8 cellular contexts compared by ENCODE assay signal in the genomic region with DNA sequence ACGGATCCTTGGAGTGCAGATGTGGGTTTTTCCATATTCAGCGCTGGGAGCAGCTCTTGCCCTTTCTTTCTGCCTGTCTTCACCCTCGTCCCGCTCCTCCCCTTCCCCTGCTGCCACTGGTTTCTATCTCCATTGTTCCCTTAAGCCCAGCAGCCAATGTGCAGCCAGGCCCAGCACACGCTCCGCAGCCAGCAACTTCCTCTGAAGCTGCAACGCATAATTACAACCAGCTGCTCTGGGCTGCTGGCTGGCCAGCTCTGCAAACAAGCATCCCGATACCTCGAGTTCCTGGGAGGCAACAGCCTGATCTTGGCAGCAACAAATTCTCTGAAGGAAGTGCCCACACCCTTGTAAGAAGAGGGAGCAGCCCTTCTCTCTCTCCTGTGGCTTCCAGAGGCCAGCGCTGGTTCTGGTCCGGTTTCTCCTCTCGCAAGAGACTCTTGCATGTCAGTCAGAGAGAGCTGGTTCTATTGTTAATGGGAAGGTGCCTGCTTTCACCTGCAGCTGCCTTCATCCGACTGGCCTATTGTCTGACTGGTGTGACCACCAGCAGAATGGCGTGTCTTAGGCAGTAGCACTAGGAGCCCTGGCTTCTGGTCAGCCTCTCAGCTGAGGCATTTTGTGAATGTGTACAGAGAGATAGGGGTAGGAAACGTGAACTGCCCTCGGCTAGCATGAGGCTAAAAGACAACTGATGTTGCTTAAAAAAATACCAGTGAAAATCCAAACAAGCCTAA.
DNase-seq lines count a peak whose midpoint lies in the region; ATAC-seq and TF ChIP-seq lines count a peak whose summit lies in the region.

No MANE protein-coding gene starts in this region.

- H3K9me3 Mint-ChIP-seq in WTC11: no peaks in the 10 kb centered on the region
- no peaks in the 10 kb centered on the region for H3K9me3 Mint-ChIP-seq in progenitor cell of endocrine pancreas (ENCODE audit: low read depth)

- intact Hi-C loops in left ventricle myocardium inferior (cut with micrococcal nuclease): no loop called here

- ATAC-seq in WTC11 (peak; percentile 85), T-helper 17 cell (no peak)

- H3K4me3 ChIP-seq in left ventricle myocardium inferior: peak overlapping the region; percentile 53

- POLR2A ChIA-PET in WTC11 (lab: Charles Lee): interaction anchor here (0.5 to 3.1 kb wide), 7 partner anchors 15 to 1077 kb away, joined by 3 to 20 read pairs (median 4); a partner anchor contains a TSS

- no peaks in the 10 kb centered on the region for H3K27me3 ChIP-seq in left ventricle myocardium inferior (ENCODE audit: low read depth)

- no peaks in the 10 kb centered on the region for H3K36me3 Mint-ChIP-seq in WTC11
- H3K36me3 Mint-ChIP-seq in progenitor cell of endocrine pancreas (ENCODE audit: insufficient read depth): no peaks in the 10 kb centered on the region
- no peaks in the 10 kb centered on the region for H3K36me3 Mint-ChIP-seq in T-helper 17 cell (ENCODE audit: low read depth)

- H3K27ac Mint-ChIP-seq in WTC11 (peak overlapping the region; percentile 100), progenitor cell of endocrine pancreas (peak overlapping the region; percentile 89), T-helper 17 cell (no peak overlapping the region)

- H3K27me3 Mint-ChIP-seq in WTC11 (ENCODE audit: low read depth): no peaks in the 10 kb centered on the region; the same call in 1 of the 2 replicates
- no peaks in the 10 kb centered on the region for H3K27me3 Mint-ChIP-seq in progenitor cell of endocrine pancreas
- H3K27me3 Mint-ChIP-seq in T-helper 17 cell: peaks cover 37% of the 10 kb centered on the region

- peaks cover 70% of the 10 kb centered on the region for H3K4me1 Mint-ChIP-seq in WTC11
- H3K4me1 Mint-ChIP-seq in progenitor cell of endocrine pancreas (ENCODE audit: low read depth): peaks cover 33% of the 10 kb centered on the region
- H3K4me1 Mint-ChIP-seq in T-helper 17 cell: peaks cover 10% of the 10 kb centered on the region

- H3K4me1 ChIP-seq in left ventricle myocardium inferior: peaks cover 50% of the 10 kb centered on the region

- peak overlapping the region; percentile 93 for H3K27ac ChIP-seq in left ventricle myocardium inferior (replicated peaks)

- no peaks in the 10 kb centered on the region for H3K36me3 ChIP-seq in left ventricle myocardium inferior

- H3K9me3 ChIP-seq in left ventricle myocardium inferior (replicated peaks) (no peaks in the 10 kb centered on the region), T-helper 17 cell (ENCODE audit: control insufficient read depth, low read length, poor library complexity, severe bottlenecking) (no peaks in the 10 kb centered on the region)

- TF ChIP-seq CTCF in WTC11 (IDR thresholded peaks at IDR 0.05): no peak
- TF ChIP-seq CTCF in left ventricle myocardium inferior (IDR thresholded peaks at IDR 0.05; ENCODE audit: borderline replicate concordance): no peak
- TF ChIP-seq CTCF in progenitor cell of endocrine pancreas (IDR thresholded peaks at IDR 0.05; ENCODE audit: unreplicated experiment): no peak

- CTCF ChIA-PET in WTC11 (lab: Charles Lee): interaction anchor here (1.0 to 3.0 kb wide), 10 partner anchors 14 to 539 kb away, joined by 3 to 26 read pairs (median 4); no protein-coding TSS in a partner anchor

- H3K4me3 Mint-ChIP-seq in WTC11 (peak overlapping the region; percentile 63), progenitor cell of endocrine pancreas (ENCODE audit: low read depth) (peak overlapping the region; percentile 3), T-helper 17 cell (no peak overlapping the region)

- DNase-seq in DMS153 treated with DMSO at 0.1 percent for 48 hours (lab: John Stamatoyannopoulos, UW; ENCODE audit: unreplicated experiment) (peak; percentile 86), NCI-H2029 (lab: John Stamatoyannopoulos, UW) (peak; percentile 88), WTC11 (ENCODE audit: low spot score) (peak; percentile 68), left ventricle myocardium inferior (peak; percentile 79), progenitor cell of endocrine pancreas (ENCODE audit: low spot score, unreplicated experiment) (no peak), T-helper 17 cell (no peak), 8988T (no peak)
- DNase-seq in stimulated activated CD4-positive, alpha-beta T cell treated with anti-CD3 and anti-CD28 coated beads, Interleukin-2, amount 100 ng/mL, for 24 hours: no peak

TF ChIP-seq in WTC11, 78 proteins besides CTCF, POLR2A, EP300 and RAD21 (continues in another document):
- 0 out of 2 replicates have a peak, but pooled peaks have one; percentile 7 for TF ChIP-seq ETV6 (CRISPR knock-in tag; IDR thresholded peaks at IDR 0.05)
- TF ChIP-seq, protein P1, sequence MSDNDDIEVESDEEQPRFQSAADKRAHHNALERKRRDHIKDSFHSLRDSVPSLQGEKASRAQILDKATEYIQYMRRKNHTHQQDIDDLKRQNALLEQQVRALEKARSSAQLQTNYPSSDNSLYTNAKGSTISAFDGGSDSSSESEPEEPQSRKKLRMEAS (CRISPR knock-in tag; IDR thresholded peaks at IDR 0.05): peak; percentile 20; the same call in 1 of the 2 replicates
- TF ChIP-seq ZNF263 (CRISPR knock-in tag; IDR thresholded peaks at IDR 0.05; ENCODE audit: low read depth): 0 out of 2 replicates have a peak, but pooled peaks have one; percentile 37
- TF ChIP-seq, protein P2, sequence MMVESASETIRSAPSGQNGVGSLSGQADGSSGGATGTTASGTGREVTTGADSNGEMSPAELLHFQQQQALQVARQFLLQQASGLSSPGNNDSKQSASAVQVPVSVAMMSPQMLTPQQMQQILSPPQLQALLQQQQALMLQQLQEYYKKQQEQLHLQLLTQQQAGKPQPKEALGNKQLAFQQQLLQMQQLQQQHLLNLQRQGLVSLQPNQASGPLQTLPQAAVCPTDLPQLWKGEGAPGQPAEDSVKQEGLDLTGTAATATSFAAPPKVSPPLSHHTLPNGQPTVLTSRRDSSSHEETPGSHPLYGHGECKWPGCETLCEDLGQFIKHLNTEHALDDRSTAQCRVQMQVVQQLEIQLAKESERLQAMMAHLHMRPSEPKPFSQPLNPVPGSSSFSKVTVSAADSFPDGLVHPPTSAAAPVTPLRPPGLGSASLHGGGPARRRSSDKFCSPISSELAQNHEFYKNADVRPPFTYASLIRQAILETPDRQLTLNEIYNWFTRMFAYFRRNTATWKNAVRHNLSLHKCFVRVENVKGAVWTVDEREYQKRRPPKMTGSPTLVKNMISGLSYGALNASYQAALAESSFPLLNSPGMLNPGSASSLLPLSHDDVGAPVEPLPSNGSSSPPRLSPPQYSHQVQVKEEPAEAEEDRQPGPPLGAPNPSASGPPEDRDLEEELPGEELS (CRISPR knock-in tag; IDR thresholded peaks at IDR 0.05): no peak
- TF ChIP-seq, protein P3, sequence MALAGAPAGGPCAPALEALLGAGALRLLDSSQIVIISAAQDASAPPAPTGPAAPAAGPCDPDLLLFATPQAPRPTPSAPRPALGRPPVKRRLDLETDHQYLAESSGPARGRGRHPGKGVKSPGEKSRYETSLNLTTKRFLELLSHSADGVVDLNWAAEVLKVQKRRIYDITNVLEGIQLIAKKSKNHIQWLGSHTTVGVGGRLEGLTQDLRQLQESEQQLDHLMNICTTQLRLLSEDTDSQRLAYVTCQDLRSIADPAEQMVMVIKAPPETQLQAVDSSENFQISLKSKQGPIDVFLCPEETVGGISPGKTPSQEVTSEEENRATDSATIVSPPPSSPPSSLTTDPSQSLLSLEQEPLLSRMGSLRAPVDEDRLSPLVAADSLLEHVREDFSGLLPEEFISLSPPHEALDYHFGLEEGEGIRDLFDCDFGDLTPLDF (CRISPR knock-in tag; IDR thresholded peaks at IDR 0.05): no peak
- TF ChIP-seq FOXK1 (CRISPR knock-in tag; IDR thresholded peaks at IDR 0.05): peak; percentile 22; the same call in 1 of the 2 replicates
- TF ChIP-seq ZNF416 (CRISPR knock-in tag; IDR thresholded peaks at IDR 0.05): no peak
- TF ChIP-seq, protein P4, sequence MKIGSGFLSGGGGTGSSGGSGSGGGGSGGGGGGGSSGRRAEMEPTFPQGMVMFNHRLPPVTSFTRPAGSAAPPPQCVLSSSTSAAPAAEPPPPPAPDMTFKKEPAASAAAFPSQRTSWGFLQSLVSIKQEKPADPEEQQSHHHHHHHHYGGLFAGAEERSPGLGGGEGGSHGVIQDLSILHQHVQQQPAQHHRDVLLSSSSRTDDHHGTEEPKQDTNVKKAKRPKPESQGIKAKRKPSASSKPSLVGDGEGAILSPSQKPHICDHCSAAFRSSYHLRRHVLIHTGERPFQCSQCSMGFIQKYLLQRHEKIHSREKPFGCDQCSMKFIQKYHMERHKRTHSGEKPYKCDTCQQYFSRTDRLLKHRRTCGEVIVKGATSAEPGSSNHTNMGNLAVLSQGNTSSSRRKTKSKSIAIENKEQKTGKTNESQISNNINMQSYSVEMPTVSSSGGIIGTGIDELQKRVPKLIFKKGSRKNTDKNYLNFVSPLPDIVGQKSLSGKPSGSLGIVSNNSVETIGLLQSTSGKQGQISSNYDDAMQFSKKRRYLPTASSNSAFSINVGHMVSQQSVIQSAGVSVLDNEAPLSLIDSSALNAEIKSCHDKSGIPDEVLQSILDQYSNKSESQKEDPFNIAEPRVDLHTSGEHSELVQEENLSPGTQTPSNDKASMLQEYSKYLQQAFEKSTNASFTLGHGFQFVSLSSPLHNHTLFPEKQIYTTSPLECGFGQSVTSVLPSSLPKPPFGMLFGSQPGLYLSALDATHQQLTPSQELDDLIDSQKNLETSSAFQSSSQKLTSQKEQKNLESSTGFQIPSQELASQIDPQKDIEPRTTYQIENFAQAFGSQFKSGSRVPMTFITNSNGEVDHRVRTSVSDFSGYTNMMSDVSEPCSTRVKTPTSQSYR (CRISPR knock-in tag; IDR thresholded peaks at IDR 0.05): no peak
- TF ChIP-seq, protein P5, sequence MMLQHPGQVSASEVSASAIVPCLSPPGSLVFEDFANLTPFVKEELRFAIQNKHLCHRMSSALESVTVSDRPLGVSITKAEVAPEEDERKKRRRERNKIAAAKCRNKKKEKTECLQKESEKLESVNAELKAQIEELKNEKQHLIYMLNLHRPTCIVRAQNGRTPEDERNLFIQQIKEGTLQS (CRISPR knock-in tag; conservative IDR thresholded peaks at IDR 0.05): no peak

Comparison
In these comparisons a context has a peak if more than half of its experiments do, and no peak if none do; other contexts are left out.
1. DNase-seq: peak in DMS153 treated with DMSO at 0.1 percent for 48 hours (single experiment), NCI-H2029 (single experiment), WTC11 (single experiment) and left ventricle myocardium inferior (single experiment); none in progenitor cell of endocrine pancreas (single experiment), stimulated activated CD4-positive, alpha-beta T cell treated with anti-CD3 and anti-CD28 coated beads, Interleukin-2, amount 100 ng/mL, for 24 hours (0 of 2), T-helper 17 cell (0 of 3) and 8988T (single experiment).